In the genomic region with DNA sequence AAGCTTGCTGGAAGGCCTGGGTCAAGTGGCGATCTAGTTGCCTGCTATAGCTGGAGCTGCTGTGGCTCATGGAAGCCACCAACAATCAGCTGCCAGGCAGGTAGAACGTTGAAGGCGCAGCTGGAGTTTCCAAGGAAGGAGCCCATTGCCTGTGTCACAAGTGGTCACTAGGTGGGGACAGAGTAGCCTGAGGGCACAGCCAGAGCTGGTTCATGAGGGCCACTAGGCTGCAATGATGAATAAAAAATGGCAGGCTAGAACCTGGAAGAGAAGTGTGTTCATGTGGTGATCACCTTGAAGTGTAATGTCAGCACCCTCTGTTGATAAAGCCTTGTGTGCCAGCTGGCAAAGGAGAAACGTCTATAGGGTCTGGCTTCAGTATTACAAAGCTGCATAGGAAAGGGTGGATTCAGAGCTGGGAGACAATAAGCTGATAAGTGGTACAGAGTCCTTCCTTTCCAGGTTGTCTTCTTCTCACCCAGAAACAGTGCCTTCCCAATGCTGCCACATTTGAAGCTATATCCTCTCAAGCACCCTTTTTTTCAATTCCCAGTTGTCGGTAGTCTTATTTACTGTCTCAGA, we compare ENCODE assay signal across 8 cellular contexts.
DNase-seq lines count a peak whose midpoint lies in the region; ATAC-seq and TF ChIP-seq lines count a peak whose summit lies in the region.

No MANE protein-coding gene starts in this region.

- no peak overlapping the region for H3K27ac ChIP-seq in CD4-positive, CD25-positive, alpha-beta regulatory T cell (ENCODE audit: insufficient read depth, low read length, poor library complexity, severe bottlenecking)
- H3K27ac ChIP-seq in psoas muscle, result no peak overlapping the region
- H3K27ac ChIP-seq in CD8-positive, alpha-beta memory T cell (ENCODE audit: low read depth, low read length), result no peak overlapping the region

- DNase-seq in CD4-positive, CD25-positive, alpha-beta regulatory T cell, result peak in 2 of 3 donors; percentile 1 to 49
- DNase-seq in NCI-H526 treated with DMSO at 0.1 percent for 48 hours (lab: John Stamatoyannopoulos, UW) (peak; percentile 51), head of caudate nucleus (peak in 41 of 42 donors; percentile 34 to 87 (median 62)), psoas muscle (peak; percentile 50 to 57)
- peak; percentile 36 for DNase-seq in activated T-cell treated with anti-CD3 and anti-CD28 coated beads, Interleukin-2, amount 50 U/mL, for 24 hours
- DNase-seq in CD8-positive, alpha-beta memory T cell, result no peak

- TF ChIP-seq CTCF in psoas muscle (IDR thresholded peaks at IDR 0.05), result peak; percentile 83

- ATAC-seq in CD4-positive, CD25-positive, alpha-beta regulatory T cell (ENCODE audit: low read depth in 2 of 2), result peak; percentile 42 to 60
- ATAC-seq in GM19035 (IDR thresholded peaks at IDR 0.05; ENCODE audit: unreplicated experiment) (peak; percentile 77), HG03439 (IDR thresholded peaks at IDR 0.05; ENCODE audit: unreplicated experiment) (peak; percentile 91), psoas muscle (peak; percentile 68 to 93 (median 86))

- H3K4me1 Mint-ChIP-seq in CD4-positive, CD25-positive, alpha-beta regulatory T cell, result no peaks in the 10 kb centered on the region
- no peaks in the 10 kb centered on the region for H3K4me1 Mint-ChIP-seq in activated T-cell treated with anti-CD3 and anti-CD28 coated beads, Interleukin-2, amount 50 U/mL, for 24 hours (ENCODE audit: low read depth)
- H3K4me1 Mint-ChIP-seq in CD8-positive, alpha-beta memory T cell, result no peaks in the 10 kb centered on the region

- H3K9me3 ChIP-seq in CD4-positive, CD25-positive, alpha-beta regulatory T cell (ENCODE audit: control insufficient read depth in 2 of 2, low read length in 2 of 2), result no peaks in the 10 kb centered on the region
- no peaks in the 10 kb centered on the region for H3K9me3 ChIP-seq in psoas muscle
- H3K9me3 ChIP-seq in CD8-positive, alpha-beta memory T cell (ENCODE audit: low read length), result no peaks in the 10 kb centered on the region

- H3K36me3 ChIP-seq in CD4-positive, CD25-positive, alpha-beta regulatory T cell (ENCODE audit: control insufficient read depth, insufficient read depth, low read length), result no peaks in the 10 kb centered on the region
- H3K36me3 ChIP-seq in psoas muscle (ENCODE audit: insufficient read depth in 1 of 2, low read depth in 1 of 2), result no peaks in the 10 kb centered on the region
- no peaks in the 10 kb centered on the region for H3K36me3 ChIP-seq in CD8-positive, alpha-beta memory T cell (ENCODE audit: insufficient read depth, low read length)

- H3K9me3 Mint-ChIP-seq in CD4-positive, CD25-positive, alpha-beta regulatory T cell, result no peaks in the 10 kb centered on the region
- H3K9me3 Mint-ChIP-seq in activated T-cell treated with anti-CD3 and anti-CD28 coated beads, Interleukin-2, amount 50 U/mL, for 24 hours, result no peaks in the 10 kb centered on the region
- H3K9me3 Mint-ChIP-seq in CD8-positive, alpha-beta memory T cell, result no peaks in the 10 kb centered on the region

- no peak overlapping the region for H3K4me3 Mint-ChIP-seq in CD4-positive, CD25-positive, alpha-beta regulatory T cell
- H3K4me3 Mint-ChIP-seq in activated T-cell treated with anti-CD3 and anti-CD28 coated beads, Interleukin-2, amount 50 U/mL, for 24 hours, result no peak overlapping the region
- H3K4me3 Mint-ChIP-seq in CD8-positive, alpha-beta memory T cell, result no peak overlapping the region

- POLR2A ChIA-PET in CD8-positive, alpha-beta memory T cell (lab: Charles Lee), result no interaction called here

- H3K4me1 ChIP-seq in CD4-positive, CD25-positive, alpha-beta regulatory T cell (ENCODE audit: control insufficient read depth, insufficient read depth, low read length, poor library complexity, severe bottlenecking), result no peaks in the 10 kb centered on the region
- no peaks in the 10 kb centered on the region for H3K4me1 ChIP-seq in psoas muscle
- no peaks in the 10 kb centered on the region for H3K4me1 ChIP-seq in CD8-positive, alpha-beta memory T cell (ENCODE audit: insufficient read depth, low read length)

- H3K36me3 Mint-ChIP-seq in CD4-positive, CD25-positive, alpha-beta regulatory T cell, result no peaks in the 10 kb centered on the region
- no peaks in the 10 kb centered on the region for H3K36me3 Mint-ChIP-seq in activated T-cell treated with anti-CD3 and anti-CD28 coated beads, Interleukin-2, amount 50 U/mL, for 24 hours (ENCODE audit: low read depth)
- H3K36me3 Mint-ChIP-seq in CD8-positive, alpha-beta memory T cell, result no peaks in the 10 kb centered on the region

- H3K27ac Mint-ChIP-seq in CD4-positive, CD25-positive, alpha-beta regulatory T cell, result no peak overlapping the region
- H3K27ac Mint-ChIP-seq in activated T-cell treated with anti-CD3 and anti-CD28 coated beads, Interleukin-2, amount 50 U/mL, for 24 hours, result no peak overlapping the region
- no peak overlapping the region for H3K27ac Mint-ChIP-seq in CD8-positive, alpha-beta memory T cell

- peaks cover 38% of the 10 kb centered on the region for H3K27me3 Mint-ChIP-seq in CD4-positive, CD25-positive, alpha-beta regulatory T cell
- peaks cover 41% of the 10 kb centered on the region for H3K27me3 Mint-ChIP-seq in activated T-cell treated with anti-CD3 and anti-CD28 coated beads, Interleukin-2, amount 50 U/mL, for 24 hours
- H3K27me3 Mint-ChIP-seq in CD8-positive, alpha-beta memory T cell, result peaks cover 13 to 27% of the 10 kb centered on the region in 2 donors

- no peak overlapping the region for H3K4me3 ChIP-seq in CD4-positive, CD25-positive, alpha-beta regulatory T cell (ENCODE audit: low read depth, low read length)
- no peak overlapping the region for H3K4me3 ChIP-seq in psoas muscle
- no peak overlapping the region for H3K4me3 ChIP-seq in CD8-positive, alpha-beta memory T cell (ENCODE audit: low read length)

- CTCF ChIA-PET in CD8-positive, alpha-beta memory T cell (lab: Charles Lee), result interaction anchor here (0.9 to 1.1 kb wide), 5 partner anchors 8 to 14 kb away, joined by 3 to 5 read pairs (median 3); no protein-coding TSS in a partner anchor

- WGBS in psoas muscle, 3 donors, result 55 to 61% (median 57%) methylated on average over 5 of the region's 5 CpGs

- peaks cover 10% of the 10 kb centered on the region for H3K27me3 ChIP-seq in CD4-positive, CD25-positive, alpha-beta regulatory T cell (ENCODE audit: control insufficient read depth, insufficient read depth, low read length)
- peaks cover 0 to 3% (median 0%) of the 10 kb centered on the region in 3 donors for H3K27me3 ChIP-seq in psoas muscle (ENCODE audit: insufficient read depth in 3 of 3, low read length in 2 of 3)
- no peaks in the 10 kb centered on the region for H3K27me3 ChIP-seq in CD8-positive, alpha-beta memory T cell (ENCODE audit: insufficient read depth, low read length, poor library complexity, severe bottlenecking)

- intact Hi-C loops in head of caudate nucleus (cut with DNase I) (loop anchor here (10.0 kb wide), 1 partner anchor 172 kb away; no protein-coding TSS in a partner anchor), psoas muscle (cut with DNase I) (loop anchor here (5.0 to 10.0 kb wide), 3 partner anchors 175 to 300 kb away; no protein-coding TSS in a partner anchor)

Comparison
In these comparisons a context has a peak if more than half of its experiments do, and no peak if none do; other contexts are left out.
1. DNase-seq: peak in CD4-positive, CD25-positive, alpha-beta regulatory T cell (2 of 3), NCI-H526 treated with DMSO at 0.1 percent for 48 hours (single experiment), activated T-cell treated with anti-CD3 and anti-CD28 coated beads, Interleukin-2, amount 50 U/mL, for 24 hours (single experiment), head of caudate nucleus (41 of 42) and psoas muscle (2 of 2); none in CD8-positive, alpha-beta memory T cell (0 of 5).
2. Peak in every context shown above with its lines, with median percentiles within 50 percentile points of each other: ATAC-seq.